In genomic region chr2:145975406-145975805, GRCh38 we compare ENCODE assay signal across 1 cellular context.
TF ChIP-seq lines count a peak whose summit lies in the region.

No MANE protein-coding gene starts in this region.

TF ChIP-seq in HCT116, 20 proteins besides CTCF, POLR2A, EP300 and RAD21 (continued from another document):
- TF ChIP-seq TCF7L2 (IDR thresholded peaks at IDR 0.05; ENCODE audit: borderline replicate concordance, extremely low read depth, insufficient read depth, insufficient read length) (no peak), POLR2AphosphoS5 (IDR thresholded peaks at IDR 0.05; ENCODE audit: low read depth, low read length) (no peak), SIN3A (IDR thresholded peaks at IDR 0.05; ENCODE audit: low read depth) (no peak)
